In genomic region chr12:76259071-76259470, GRCh38 we compare ENCODE assay signal across 13 cellular contexts.
DNase-seq lines count a peak whose midpoint lies in the region; ATAC-seq and TF ChIP-seq lines count a peak whose summit lies in the region.
"Had no signal": no experiment of that assay in that cellular context is flagged by ENCODE, and none has a peak within 500 bp of the region (broad histone marks: within the 10 kb centered on the region; RNA-seq: fewer than 3 reads in every experiment).

No MANE protein-coding gene starts in this region.

- peak overlapping the region; percentile 36 for H3K27ac ChIP-seq in thymus (ENCODE audit: low read depth)

- no peaks in the 10 kb centered on the region for H3K36me3 ChIP-seq in NT2/D1 (ENCODE audit: insufficient read depth, insufficient read length, low read length)
- no peaks in the 10 kb centered on the region for H3K36me3 ChIP-seq in thymus (ENCODE audit: control insufficient read depth, insufficient read depth)

- no peaks in the 10 kb centered on the region for H3K27me3 ChIP-seq in NT2/D1 (ENCODE audit: insufficient read depth, insufficient read length)
- no peaks in the 10 kb centered on the region for H3K27me3 ChIP-seq in thymus (ENCODE audit: control insufficient read depth, insufficient read depth)

- peaks cover 0 to 3% (median 0%) of the 10 kb centered on the region in 6 donors for H3K9me3 Mint-ChIP-seq in immature natural killer cell
- peaks cover 0 to 5% of the 10 kb centered on the region in 2 donors for H3K9me3 Mint-ChIP-seq in stimulated activated naive B cell treated with anti-CD40 and anti-IgM and Interleukin-4, amounts not matched to agents 10 μg/mL and 1 μg/mL and 100 μg/mL, for 72 hours

- H3K4me1 ChIP-seq in NT2/D1 (ENCODE audit: insufficient read depth, insufficient read length), result no peaks in the 10 kb centered on the region
- no peaks in the 10 kb centered on the region for H3K4me1 ChIP-seq in thymus (ENCODE audit: control insufficient read depth, insufficient read depth, low read length)

- H3K27me3 Mint-ChIP-seq in immature natural killer cell (ENCODE audit: low read depth in 3 of 3), result peaks cover 0 to 11% (median 4%) of the 10 kb centered on the region in 3 donors
- H3K27me3 Mint-ChIP-seq in stimulated activated naive B cell treated with anti-CD40 and anti-IgM and Interleukin-4, amounts not matched to agents 10 μg/mL and 1 μg/mL and 100 μg/mL, for 72 hours, result peaks cover 10 to 12% of the 10 kb centered on the region in 2 donors

- H3K9me3 ChIP-seq in NT2/D1 (ENCODE audit: insufficient read depth, low read length) (peaks cover 5% of the 10 kb centered on the region; the same call in 1 of the 2 replicates), thymus (ENCODE audit: control insufficient read depth) (no peaks in the 10 kb centered on the region)

- DNase-seq in NT2/D1 (ENCODE audit: low read depth, low spot score), result peak; percentile 32
- DNase-seq in choroid plexus epithelial cell (ENCODE audit: low read depth), result peak; percentile 51
- peak; percentile 48 to 74 for DNase-seq in lung microvascular endothelial cell (ENCODE audit: low read depth in 2 of 2)
- DNase-seq in immature natural killer cell, result no peak
- no peak for DNase-seq in NCI-H774 (lab: John Stamatoyannopoulos, UW)
- DNase-seq in stimulated activated naive B cell treated with anti-CD40 and anti-IgM and Interleukin-4, amounts not matched to agents 10 μg/mL and 1 μg/mL and 100 μg/mL, for 72 hours, result no peak
- DNase-seq: KG1, kidney, NCI-H1694 treated with DMSO at 0.1 percent for 48 hours, NCI-H82 had no signal

- H3K4me3 ChIP-seq in NT2/D1 (ENCODE audit: insufficient read length, low read depth), result no peak overlapping the region
- H3K4me3 ChIP-seq in choroid plexus epithelial cell (ENCODE audit: low read depth, low read length), result no peak overlapping the region
- no peak overlapping the region for H3K4me3 ChIP-seq in thymus (ENCODE audit: low read length)

- H3K4me1 Mint-ChIP-seq in immature natural killer cell, result no peaks in the 10 kb centered on the region
- H3K4me1 Mint-ChIP-seq in stimulated activated naive B cell treated with anti-CD40 and anti-IgM and Interleukin-4, amounts not matched to agents 10 μg/mL and 1 μg/mL and 100 μg/mL, for 72 hours, result no peaks in the 10 kb centered on the region

- no peak for ATAC-seq in HG02678 (IDR thresholded peaks at IDR 0.05; ENCODE audit: unreplicated experiment)
- ATAC-seq in stimulated activated naive B cell treated with anti-CD40 and anti-IgM and Interleukin-4, amounts not matched to agents 10 μg/mL and 1 μg/mL and 100 μg/mL, for 72 hours (replicated peaks), result no peak

- no peaks in the 10 kb centered on the region for H3K36me3 Mint-ChIP-seq in immature natural killer cell
- no peaks in the 10 kb centered on the region for H3K36me3 Mint-ChIP-seq in stimulated activated naive B cell treated with anti-CD40 and anti-IgM and Interleukin-4, amounts not matched to agents 10 μg/mL and 1 μg/mL and 100 μg/mL, for 72 hours

- no peak overlapping the region for H3K27ac Mint-ChIP-seq in immature natural killer cell
- no peak overlapping the region for H3K27ac Mint-ChIP-seq in stimulated activated naive B cell treated with anti-CD40 and anti-IgM and Interleukin-4, amounts not matched to agents 10 μg/mL and 1 μg/mL and 100 μg/mL, for 72 hours
- H3K27ac Mint-ChIP-seq: activated naive CD8-positive, alpha-beta T cell had no signal

- no peak overlapping the region for H3K4me3 Mint-ChIP-seq in immature natural killer cell
- H3K4me3 Mint-ChIP-seq in stimulated activated naive B cell treated with anti-CD40 and anti-IgM and Interleukin-4, amounts not matched to agents 10 μg/mL and 1 μg/mL and 100 μg/mL, for 72 hours, result no peak overlapping the region
- H3K4me3 Mint-ChIP-seq: activated naive CD8-positive, alpha-beta T cell had no signal

- TF ChIP-seq CTCF in choroid plexus epithelial cell (conservative IDR thresholded peaks at IDR 0.05; ENCODE audit: low read depth, low read length), result no peak

- H3K9ac ChIP-seq in NT2/D1 (ENCODE audit: insufficient read length, low read depth), result no peak overlapping the region

- WGBS in thymus, result 94% methylated on average over 1 of the region's 1 CpG

Comparison
In these comparisons a context has a peak if more than half of its experiments do, and no peak if none do; other contexts are left out.
1. DNase-seq: peak in NT2/D1 (single experiment), choroid plexus epithelial cell (single experiment) and lung microvascular endothelial cell (2 of 2); none in immature natural killer cell (0 of 3), NCI-H774 (single experiment) and stimulated activated naive B cell treated with anti-CD40 and anti-IgM and Interleukin-4, amounts not matched to agents 10 μg/mL and 1 μg/mL and 100 μg/mL, for 72 hours (single experiment).